ENCODE assay signal across 7 cellular contexts in the genomic region with DNA sequence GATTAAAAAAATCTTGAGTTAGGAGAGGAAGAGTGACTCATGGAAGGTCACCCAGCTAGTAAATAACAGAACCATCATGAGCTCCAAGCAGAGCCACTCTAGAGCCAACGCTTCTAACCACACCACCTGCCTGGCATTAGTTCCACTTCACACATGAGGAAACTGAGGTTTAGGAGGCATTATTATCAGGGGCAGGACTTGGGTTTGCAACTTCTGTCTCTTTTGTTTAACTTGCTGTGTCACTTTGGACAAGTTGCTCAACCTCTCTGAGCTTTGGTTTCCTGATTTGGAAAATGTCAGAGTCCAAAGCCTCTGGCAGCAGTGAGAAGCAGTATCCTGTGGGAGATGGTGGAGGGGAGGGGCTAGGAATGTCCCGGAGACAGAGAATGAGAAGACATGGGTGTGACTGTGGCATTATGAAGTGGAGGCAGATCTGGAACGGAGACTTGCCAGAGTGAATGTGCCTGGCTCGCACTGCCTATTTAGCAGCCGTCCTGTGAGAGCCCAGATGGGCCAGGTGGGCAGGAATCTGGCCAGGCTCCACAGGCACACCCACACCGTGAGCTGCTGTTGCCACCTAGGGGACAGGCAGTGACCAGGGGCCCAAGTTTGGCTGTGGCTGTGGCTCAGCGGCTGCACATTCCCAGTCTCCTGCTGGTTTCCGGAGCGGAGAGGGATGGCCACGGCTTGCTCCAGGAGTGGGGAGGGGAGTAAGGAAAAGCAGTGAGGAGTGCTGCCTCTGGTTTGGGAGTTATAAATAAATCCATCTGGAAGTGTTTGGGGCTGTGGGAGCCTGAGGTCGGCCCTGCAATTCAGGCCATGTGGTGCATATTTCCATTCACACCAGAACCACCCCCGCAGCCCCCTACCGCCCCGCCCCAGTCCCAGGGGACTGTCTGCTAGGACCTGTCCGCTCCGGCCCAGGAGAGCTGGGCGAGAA.
DNase-seq lines count a peak whose midpoint lies in the region; ATAC-seq, FAIRE-seq and TF ChIP-seq lines count a peak whose summit lies in the region.

No MANE protein-coding gene starts in this region.

- no peaks in the 10 kb centered on the region for H3K79me2 ChIP-seq in astrocyte (ENCODE audit: insufficient read depth, low read length)

- intact Hi-C loops in thyroid gland (cut with DNase I), result loop anchor here (10.0 kb wide), 1 partner anchor 271 kb away; a partner anchor contains a TSS

- peak; percentile 91 for FAIRE-seq in astrocyte (lab: Jason Lieb, UNC)

- peak overlapping the region; percentile 79 for H3K4me2 ChIP-seq in astrocyte (ENCODE audit: low read length)

- no peaks in the 10 kb centered on the region for H3K9me3 Mint-ChIP-seq in astrocyte (ENCODE audit: unreplicated experiment)

- H3K27ac Mint-ChIP-seq in astrocyte (ENCODE audit: unreplicated experiment), result no peak overlapping the region

- no peaks in the 10 kb centered on the region for H4K20me1 ChIP-seq in astrocyte (ENCODE audit: insufficient read depth, low read length)

- H3K4me1 Mint-ChIP-seq in astrocyte (ENCODE audit: low read depth, unreplicated experiment), result peaks cover 26% of the 10 kb centered on the region

- WGBS in thyroid gland, 2 donors, result 23 to 47% methylated on average over 9 to 13 of the region's 17 CpGs

- H3K4me3 ChIP-seq in HFF-Myc (replicated peaks; ENCODE audit: low read depth, low read length) (0 out of 2 replicates have a peak overlapping the region, but pooled peaks have one; percentile 7), astrocyte (ENCODE audit: insufficient read depth, low read depth, low read length) (no peak overlapping the region), thyroid gland (replicated peaks in 1 of 3) (no peak overlapping the region)

- DNase-seq in HFF-Myc (ENCODE audit: extremely low read depth, low read depth) (peak; percentile 70), astrocyte (ENCODE audit: low read depth) (peak; percentile 68), islet precursor cell (peak; percentile 87), thyroid gland (peak; percentile 70 to 72), RWPE1 (ENCODE audit: low spot score) (no peak)

- TF ChIP-seq CTCF in HFF-Myc (IDR thresholded peaks at IDR 0.05; ENCODE audit: low read depth, low read length, missing control alignments) (peak; percentile 35), astrocyte (IDR thresholded peaks at IDR 0.05; ENCODE audit: insufficient read depth, low read depth, low read length) (no peak), thyroid gland (IDR thresholded peaks at IDR 0.05) (peak in 5 of 6 experiments; percentile 15 to 41 (median 38)), RWPE1 (conservative IDR thresholded peaks at IDR 0.05; ENCODE audit: low read depth) (no peak)

- H3K36me3 ChIP-seq in astrocyte (ENCODE audit: insufficient read depth, low read length) (no peaks in the 10 kb centered on the region), thyroid gland (no peaks in the 10 kb centered on the region)

- H3K4me1 ChIP-seq in astrocyte (ENCODE audit: insufficient read depth, low read length) (peaks cover 21% of the 10 kb centered on the region), thyroid gland (peaks cover 0 to 4% of the 10 kb centered on the region in 2 donors)

- H2AFZ ChIP-seq in astrocyte (ENCODE audit: low read depth, low read length), result peak overlapping the region; percentile 56

- ATAC-seq in HG02571 (IDR thresholded peaks at IDR 0.05; ENCODE audit: unreplicated experiment) (no peak), GM19455 (IDR thresholded peaks at IDR 0.05; ENCODE audit: unreplicated experiment) (no peak)

- no peak overlapping the region for H3K9ac ChIP-seq in astrocyte (ENCODE audit: low read length)

- CTCF ChIA-PET in RWPE1 (lab: Yijun Ruan, JAX), result interaction anchor here (0.5 to 0.7 kb wide), 4 partner anchors 9 to 77 kb away, joined by 3 to 5 read pairs (median 4); no protein-coding TSS in a partner anchor

- no peaks in the 10 kb centered on the region for H3K27me3 Mint-ChIP-seq in astrocyte (ENCODE audit: low read depth, unreplicated experiment)

- no peak overlapping the region for H3K4me3 Mint-ChIP-seq in astrocyte (ENCODE audit: unreplicated experiment)

- no peak for TF ChIP-seq POLR2A in thyroid gland (IDR thresholded peaks at IDR 0.05)

- H3K27ac ChIP-seq in astrocyte (ENCODE audit: low read depth, low read length), result peak overlapping the region; percentile 44
- peak overlapping the region in 1 of 3 donors; percentile 46 for H3K27ac ChIP-seq in thyroid gland
- no peak overlapping the region for H3K27ac ChIP-seq in RWPE1

- peaks cover 2% of the 10 kb centered on the region for H3K36me3 Mint-ChIP-seq in astrocyte (ENCODE audit: low read depth, unreplicated experiment)

- H3K27me3 ChIP-seq in astrocyte (ENCODE audit: insufficient read depth, low read length) (no peaks in the 10 kb centered on the region), thyroid gland (no peaks in the 10 kb centered on the region)

- no peaks in the 10 kb centered on the region for H3K9me3 ChIP-seq in astrocyte (ENCODE audit: insufficient read depth, low read depth, low read length)
- no peaks in the 10 kb centered on the region for H3K9me3 ChIP-seq in thyroid gland

- POLR2A ChIA-PET in RWPE1 (lab: Yijun Ruan, JAX; ENCODE audit: low non-redundant PET), result no interaction called here

Comparison
In these comparisons a context has a peak if more than half of its experiments do, and no peak if none do; other contexts are left out.
1. CTCF ChIP-seq: peak in HFF-Myc (single experiment) and thyroid gland (5 of 6); none in astrocyte (single experiment) and RWPE1 (single experiment).